18 cellular contexts compared by ENCODE assay signal in genomic region chr15:32053717-32054116, GRCh38. TPM values are rescaled to one million over a fixed set of nuclear protein-coding genes. Genes with fewer than 3 reads are reported as not detected.
"Had no signal": no experiment of that assay in that cellular context is flagged by ENCODE, and none has a peak within 500 bp of the region (broad histone marks: within the 10 kb centered on the region; RNA-seq: fewer than 3 reads in every experiment).

No MANE protein-coding gene starts in this region.

- H3K4me1 ChIP-seq: gastroesophageal sphincter, heart right ventricle, suprapubic skin, upper lobe of left lung had no signal

- H3K4me3 ChIP-seq: gastroesophageal sphincter, heart right ventricle, suprapubic skin, upper lobe of left lung had no signal

- H3K36me3 ChIP-seq: gastroesophageal sphincter, heart right ventricle, suprapubic skin, upper lobe of left lung had no signal

- H3K27me3 ChIP-seq: gastroesophageal sphincter, suprapubic skin, upper lobe of left lung had no signal

- H3K9me3 Mint-ChIP-seq: activated CD4-positive, alpha-beta memory T cell treated with anti-CD3 and anti-CD28 coated beads, Interleukin-2, amount 10 ng/mL, durations not matched to agents 7 days and 5 days; stimulated activated naive CD8-positive, alpha-beta T cell treated with anti-CD3 and anti-CD28 coated beads, Interleukin-15, Interleukin-2, amounts not matched to agents 100 ng/mL and 50 ng/mL, for 24 hours had no signal

- H3K27ac ChIP-seq: gastroesophageal sphincter, heart right ventricle, suprapubic skin, upper lobe of left lung had no signal

- H3K4me3 Mint-ChIP-seq: activated CD4-positive, alpha-beta memory T cell treated with anti-CD3 and anti-CD28 coated beads, Interleukin-2, amount 10 ng/mL, durations not matched to agents 7 days and 5 days; activated naive CD8-positive, alpha-beta T cell; neural crest cell; stimulated activated naive CD8-positive, alpha-beta T cell treated with anti-CD3 and anti-CD28 coated beads, Interleukin-15, Interleukin-2, amounts not matched to agents 100 ng/mL and 50 ng/mL, for 24 hours had no signal

- DNase-seq: activated CD4-positive, alpha-beta memory T cell treated with anti-CD3 and anti-CD28 coated beads, Interleukin-2, amount 10 ng/mL, durations not matched to agents 7 days and 5 days; activated CD4-positive, alpha-beta T cell treated with anti-CD3 and anti-CD28 coated beads for 4 hours; activated gamma-delta T cell treated with Interleukin-2 at 50 U/mL for 16 hours; activated T-cell treated with anti-CD3 and anti-CD28 coated beads, Interleukin-2, amount 50 U/mL, for 48 hours; amniotic stem cell; caudate nucleus; heart right ventricle; T-helper 2 cell; upper lobe of left lung had no signal

- ATAC-seq: gastroesophageal sphincter, heart right ventricle, sciatic nerve had no signal

- H3K9me3 ChIP-seq: heart right ventricle, suprapubic skin, upper lobe of left lung had no signal

- FAIRE-seq: colon, endometrium, keratinocyte had no signal

- H3K4me1 Mint-ChIP-seq: activated CD4-positive, alpha-beta memory T cell treated with anti-CD3 and anti-CD28 coated beads, Interleukin-2, amount 10 ng/mL, durations not matched to agents 7 days and 5 days; neural crest cell had no signal

- H3K27ac Mint-ChIP-seq: activated CD4-positive, alpha-beta memory T cell treated with anti-CD3 and anti-CD28 coated beads, Interleukin-2, amount 10 ng/mL, durations not matched to agents 7 days and 5 days; activated naive CD8-positive, alpha-beta T cell; stimulated activated naive CD8-positive, alpha-beta T cell treated with anti-CD3 and anti-CD28 coated beads, Interleukin-15, Interleukin-2, amounts not matched to agents 100 ng/mL and 50 ng/mL, for 24 hours had no signal

RNA-seq across cellular contexts. Expression of gene CHRNA7, which starts 23.4 kb away (rescaled TPM):
- total RNA-seq: activated CD4-positive, alpha-beta memory T cell treated with anti-CD3 and anti-CD28 coated beads, Interleukin-2, amount 10 ng/mL, durations not matched to agents 7 days and 5 days had no signal
